Comparison of ENCODE assay signal across 8 cellular contexts in genomic region chr5:32889078-32889477, GRCh38.
"Had no signal": no experiment of that assay in that cellular context is flagged by ENCODE, and none has a peak within 500 bp of the region (broad histone marks: within the 10 kb centered on the region; RNA-seq: fewer than 3 reads in every experiment).

No MANE protein-coding gene starts in this region.

- DNase-seq: GM23248, GOT3, H7, H9, HCEC 1CT, HFFc6 had no signal

- H3K27ac ChIP-seq: GM23248 had no signal

- H3K4me3 ChIP-seq: GM23248, GM23338, HAP-1 had no signal
